In the genomic region with DNA sequence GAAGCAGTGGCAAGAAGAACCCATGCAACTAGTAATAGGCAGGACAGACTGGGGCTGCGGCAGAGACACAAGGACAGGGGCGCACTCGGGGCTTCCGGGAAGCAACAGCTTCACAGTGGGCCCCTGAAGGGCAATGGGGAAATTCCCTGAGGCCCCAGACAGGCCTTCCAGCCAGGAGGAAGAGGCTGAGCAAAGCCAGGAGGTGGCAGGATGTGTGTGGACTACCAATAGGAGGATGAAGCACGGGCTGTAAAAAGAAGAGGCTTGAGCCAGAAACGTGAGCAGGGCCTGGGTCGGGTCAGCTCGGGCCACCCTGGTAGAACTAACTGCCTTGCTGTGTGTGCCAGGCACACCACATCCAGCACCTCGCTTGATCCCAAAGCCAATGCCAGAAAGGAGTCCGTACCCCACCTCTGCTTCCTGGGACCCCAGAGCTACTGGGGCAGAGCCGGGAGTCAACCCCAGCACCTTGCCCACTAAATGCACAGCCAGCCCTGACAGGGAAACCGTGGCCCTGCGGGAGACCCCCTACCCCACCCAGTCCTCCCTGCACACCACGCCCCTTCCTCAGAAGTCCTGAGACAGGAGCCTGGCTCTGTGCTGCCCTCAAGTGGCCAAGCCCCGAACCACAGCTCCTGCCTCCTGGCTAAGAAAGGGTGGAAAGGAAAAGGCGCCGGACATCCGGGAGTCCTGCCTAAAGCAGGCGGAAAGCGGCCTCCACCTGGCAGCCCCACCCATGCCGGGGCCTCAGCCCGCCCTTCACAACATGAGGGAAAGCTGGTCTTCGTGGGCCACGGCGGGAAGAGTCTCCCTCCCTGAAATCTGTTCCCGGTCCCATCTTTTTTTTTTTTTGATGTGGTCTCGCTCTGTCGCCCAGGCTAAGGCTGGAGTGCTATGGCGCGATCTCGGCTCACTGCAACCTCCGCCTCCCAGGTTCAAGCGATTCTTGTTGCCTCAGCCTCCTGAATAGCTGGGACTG, we compare ENCODE assay signal across 8 cellular contexts. TPM values are rescaled to one million over a fixed set of nuclear protein-coding genes. Genes with fewer than 3 reads are reported as not detected.
DNase-seq lines count a peak whose midpoint lies in the region; ATAC-seq, FAIRE-seq and TF ChIP-seq lines count a peak whose summit lies in the region.

No MANE protein-coding gene starts in this region.

- no peaks in the 10 kb centered on the region for H3K27me3 ChIP-seq in bronchial epithelial cell (ENCODE audit: control insufficient read depth, insufficient read depth, low read length)

- H3K27ac ChIP-seq in kidney (ENCODE audit: low read depth in 2 of 2, low read length in 2 of 2), result peak overlapping the region; percentile 3 to 29

- H3K4me3 Mint-ChIP-seq in WTC11, result no peak overlapping the region

- H3K4me1 Mint-ChIP-seq in WTC11, result peaks cover 13% of the 10 kb centered on the region

- CTCF ChIA-PET in WTC11 (lab: Charles Lee), result interaction anchor here (0.6 to 3.4 kb wide), 35 partner anchors 9 to 522 kb away, joined by 3 to 46 read pairs (median 6); a partner anchor contains a TSS

- H3K36me3 ChIP-seq in bronchial epithelial cell (ENCODE audit: control insufficient read depth, insufficient read depth, low read length), result no peaks in the 10 kb centered on the region
- H3K36me3 ChIP-seq in kidney (ENCODE audit: control insufficient read depth in 1 of 2, insufficient read depth in 2 of 2, low read length in 2 of 2), result no peaks in the 10 kb centered on the region

- H3K9ac ChIP-seq in kidney (ENCODE audit: low read length in 2 of 2), result peak overlapping the region; percentile 29 to 60

- POLR2A ChIA-PET in WTC11 (lab: Charles Lee), result interaction anchor here (0.7 to 1.4 kb wide), 2 partner anchors 9 to 39 kb away, joined by 3 read pairs; no protein-coding TSS in a partner anchor

- peak overlapping the region; percentile 33 for H3K4me3 ChIP-seq in bronchial epithelial cell (ENCODE audit: low read depth, low read length)
- peak overlapping the region; percentile 47 to 64 for H3K4me3 ChIP-seq in kidney (ENCODE audit: low read length in 2 of 2)

- DNase-seq in NCI-H2196 (lab: John Stamatoyannopoulos, UW; ENCODE audit: unreplicated experiment) (peak; percentile 86), WTC11 (ENCODE audit: low spot score) (peak; percentile 95), bronchial epithelial cell (ENCODE audit: low read depth) (peak; percentile 68), kidney (peak; percentile 94)
- peak; percentile 42 to 62 for DNase-seq in stimulated activated CD4-positive, alpha-beta T cell treated with anti-CD3 and anti-CD28 coated beads, Interleukin-15, amount 100 ng/mL, for 1 hour (ENCODE audit: low read depth in 1 of 2, low spot score in 1 of 2)

- no peak for FAIRE-seq in bronchial epithelial cell (lab: Jason Lieb, UNC)
- no peak for FAIRE-seq in kidney (lab: Jason Lieb, UNC)

- ATAC-seq in HG02973 (IDR thresholded peaks at IDR 0.05; ENCODE audit: unreplicated experiment) (peak; percentile 57), WTC11 (peak; percentile 89), GM18520 (IDR thresholded peaks at IDR 0.05; ENCODE audit: unreplicated experiment) (no peak)

- peaks cover 0 to 7% of the 10 kb centered on the region in 2 donors for H3K4me1 ChIP-seq in kidney (ENCODE audit: control insufficient read depth in 1 of 2, insufficient read depth in 1 of 2, low read depth in 1 of 2, low read length in 2 of 2)

- H3K9me3 Mint-ChIP-seq in WTC11, result peaks cover 9% of the 10 kb centered on the region; the same call in 1 of the 2 replicates

- peaks cover 13% of the 10 kb centered on the region for H3K27me3 Mint-ChIP-seq in WTC11 (ENCODE audit: low read depth)

- intact Hi-C loops in kidney (cut with DNase I), result no loop called here

- 0 out of 2 replicates have a peak, but pooled peaks cover 2% of the 10 kb centered on the region for H3K36me3 Mint-ChIP-seq in WTC11

- no peaks in the 10 kb centered on the region for H3K9me3 ChIP-seq in kidney (ENCODE audit: control insufficient read depth in 1 of 2, low read length in 2 of 2)

- TF ChIP-seq CTCF in GM12872 (IDR thresholded peaks at IDR 0.05; ENCODE audit: insufficient read depth, low read depth, low read length) (peak; percentile 96), WTC11 (IDR thresholded peaks at IDR 0.05) (peak; percentile 97), bronchial epithelial cell (IDR thresholded peaks at IDR 0.05; ENCODE audit: insufficient read depth, low read length, severe bottlenecking) (peak; percentile 96), kidney (IDR thresholded peaks at IDR 0.05; ENCODE audit: borderline replicate concordance, extremely low read depth, insufficient read depth) (peak; percentile 97)

- H3K27ac Mint-ChIP-seq in WTC11, result no peak overlapping the region

TF ChIP-seq in WTC11, 78 proteins besides CTCF, POLR2A, EP300 and RAD21 (continues in another document):
- TF ChIP-seq ETV6 (CRISPR knock-in tag; IDR thresholded peaks at IDR 0.05), result peak; percentile 23; the same call in 1 of the 2 replicates
- TF ChIP-seq, protein P1, sequence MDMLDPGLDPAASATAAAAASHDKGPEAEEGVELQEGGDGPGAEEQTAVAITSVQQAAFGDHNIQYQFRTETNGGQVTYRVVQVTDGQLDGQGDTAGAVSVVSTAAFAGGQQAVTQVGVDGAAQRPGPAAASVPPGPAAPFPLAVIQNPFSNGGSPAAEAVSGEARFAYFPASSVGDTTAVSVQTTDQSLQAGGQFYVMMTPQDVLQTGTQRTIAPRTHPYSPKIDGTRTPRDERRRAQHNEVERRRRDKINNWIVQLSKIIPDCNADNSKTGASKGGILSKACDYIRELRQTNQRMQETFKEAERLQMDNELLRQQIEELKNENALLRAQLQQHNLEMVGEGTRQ (CRISPR knock-in tag; IDR thresholded peaks at IDR 0.05), result no peak
- TF ChIP-seq, protein P2, sequence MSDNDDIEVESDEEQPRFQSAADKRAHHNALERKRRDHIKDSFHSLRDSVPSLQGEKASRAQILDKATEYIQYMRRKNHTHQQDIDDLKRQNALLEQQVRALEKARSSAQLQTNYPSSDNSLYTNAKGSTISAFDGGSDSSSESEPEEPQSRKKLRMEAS (CRISPR knock-in tag; IDR thresholded peaks at IDR 0.05), result peak; percentile 46; the same call in 1 of the 2 replicates
- TF ChIP-seq SP1 (CRISPR knock-in tag; conservative IDR thresholded peaks at IDR 0.05), result peak; percentile 58; the same call in 1 of the 2 replicates
- TF ChIP-seq, protein P3, sequence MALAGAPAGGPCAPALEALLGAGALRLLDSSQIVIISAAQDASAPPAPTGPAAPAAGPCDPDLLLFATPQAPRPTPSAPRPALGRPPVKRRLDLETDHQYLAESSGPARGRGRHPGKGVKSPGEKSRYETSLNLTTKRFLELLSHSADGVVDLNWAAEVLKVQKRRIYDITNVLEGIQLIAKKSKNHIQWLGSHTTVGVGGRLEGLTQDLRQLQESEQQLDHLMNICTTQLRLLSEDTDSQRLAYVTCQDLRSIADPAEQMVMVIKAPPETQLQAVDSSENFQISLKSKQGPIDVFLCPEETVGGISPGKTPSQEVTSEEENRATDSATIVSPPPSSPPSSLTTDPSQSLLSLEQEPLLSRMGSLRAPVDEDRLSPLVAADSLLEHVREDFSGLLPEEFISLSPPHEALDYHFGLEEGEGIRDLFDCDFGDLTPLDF (CRISPR knock-in tag; IDR thresholded peaks at IDR 0.05), result no peak
- TF ChIP-seq, protein P4, sequence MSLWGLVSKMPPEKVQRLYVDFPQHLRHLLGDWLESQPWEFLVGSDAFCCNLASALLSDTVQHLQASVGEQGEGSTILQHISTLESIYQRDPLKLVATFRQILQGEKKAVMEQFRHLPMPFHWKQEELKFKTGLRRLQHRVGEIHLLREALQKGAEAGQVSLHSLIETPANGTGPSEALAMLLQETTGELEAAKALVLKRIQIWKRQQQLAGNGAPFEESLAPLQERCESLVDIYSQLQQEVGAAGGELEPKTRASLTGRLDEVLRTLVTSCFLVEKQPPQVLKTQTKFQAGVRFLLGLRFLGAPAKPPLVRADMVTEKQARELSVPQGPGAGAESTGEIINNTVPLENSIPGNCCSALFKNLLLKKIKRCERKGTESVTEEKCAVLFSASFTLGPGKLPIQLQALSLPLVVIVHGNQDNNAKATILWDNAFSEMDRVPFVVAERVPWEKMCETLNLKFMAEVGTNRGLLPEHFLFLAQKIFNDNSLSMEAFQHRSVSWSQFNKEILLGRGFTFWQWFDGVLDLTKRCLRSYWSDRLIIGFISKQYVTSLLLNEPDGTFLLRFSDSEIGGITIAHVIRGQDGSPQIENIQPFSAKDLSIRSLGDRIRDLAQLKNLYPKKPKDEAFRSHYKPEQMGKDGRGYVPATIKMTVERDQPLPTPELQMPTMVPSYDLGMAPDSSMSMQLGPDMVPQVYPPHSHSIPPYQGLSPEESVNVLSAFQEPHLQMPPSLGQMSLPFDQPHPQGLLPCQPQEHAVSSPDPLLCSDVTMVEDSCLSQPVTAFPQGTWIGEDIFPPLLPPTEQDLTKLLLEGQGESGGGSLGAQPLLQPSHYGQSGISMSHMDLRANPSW (CRISPR knock-in tag; conservative IDR thresholded peaks at IDR 0.05; ENCODE audit: low read depth), result no peak
- TF ChIP-seq, protein P5, sequence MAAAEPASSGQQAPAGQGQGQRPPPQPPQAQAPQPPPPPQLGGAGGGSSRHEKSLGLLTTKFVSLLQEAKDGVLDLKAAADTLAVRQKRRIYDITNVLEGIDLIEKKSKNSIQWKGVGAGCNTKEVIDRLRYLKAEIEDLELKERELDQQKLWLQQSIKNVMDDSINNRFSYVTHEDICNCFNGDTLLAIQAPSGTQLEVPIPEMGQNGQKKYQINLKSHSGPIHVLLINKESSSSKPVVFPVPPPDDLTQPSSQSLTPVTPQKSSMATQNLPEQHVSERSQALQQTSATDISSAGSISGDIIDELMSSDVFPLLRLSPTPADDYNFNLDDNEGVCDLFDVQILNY (CRISPR knock-in tag; IDR thresholded peaks at IDR 0.05), result peak; percentile 52; the same call in 1 of the 2 replicates
- TF ChIP-seq, protein P6, sequence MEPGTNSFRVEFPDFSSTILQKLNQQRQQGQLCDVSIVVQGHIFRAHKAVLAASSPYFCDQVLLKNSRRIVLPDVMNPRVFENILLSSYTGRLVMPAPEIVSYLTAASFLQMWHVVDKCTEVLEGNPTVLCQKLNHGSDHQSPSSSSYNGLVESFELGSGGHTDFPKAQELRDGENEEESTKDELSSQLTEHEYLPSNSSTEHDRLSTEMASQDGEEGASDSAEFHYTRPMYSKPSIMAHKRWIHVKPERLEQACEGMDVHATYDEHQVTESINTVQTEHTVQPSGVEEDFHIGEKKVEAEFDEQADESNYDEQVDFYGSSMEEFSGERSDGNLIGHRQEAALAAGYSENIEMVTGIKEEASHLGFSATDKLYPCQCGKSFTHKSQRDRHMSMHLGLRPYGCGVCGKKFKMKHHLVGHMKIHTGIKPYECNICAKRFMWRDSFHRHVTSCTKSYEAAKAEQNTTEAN (CRISPR knock-in tag; IDR thresholded peaks at IDR 0.05), result no peak
- no peak for TF ChIP-seq ATF1 (CRISPR knock-in tag; IDR thresholded peaks at IDR 0.05)

RNA-seq across cellular contexts. Expression of a gene that starts 33.7 kb away (rescaled TPM):
- 3.4 to 8.4 TPM (median 5.7 TPM) in 3 replicates for total RNA-seq in WTC11 (2021)
- total RNA-seq in bronchial epithelial cell, result 6.1 and 20.5 TPM in 2 replicates
- total RNA-seq in kidney, result 70.1 TPM
- 31.4 TPM for polyA plus RNA-seq in kidney (ENCODE audit: insufficient read depth, low read depth, low replicate concordance)
